In genomic region chr5:132525299-132525724, GRCh38 we compare ENCODE assay signal across 10 cellular contexts. TPM values are rescaled to one million over a fixed set of nuclear protein-coding genes. Genes with fewer than 3 reads are reported as not detected.
A peak's percentile ranks its signal among the peaks of the same experiment; 100 is the strongest.
DNase-seq lines count a peak whose midpoint lies in the region; ATAC-seq and TF ChIP-seq lines count a peak whose summit lies in the region.
"Had no signal": no experiment of that assay in that cellular context is flagged by ENCODE, and none has a peak within 500 bp of the region (broad histone marks: within the 10 kb centered on the region; RNA-seq: fewer than 3 reads in every experiment).

No MANE protein-coding gene starts in this region.

- no peak for DNase-seq in activated B cell treated with CpG ODN at 0.5 μM for 24 hours
- no peak for DNase-seq in islet precursor cell
- DNase-seq in HuH-7.5 (ENCODE audit: low spot score) = no peak
- no peak for DNase-seq in SW 1271 (lab: John Stamatoyannopoulos, UW)
- no peak for DNase-seq in NCI-H1092 treated with DMSO at 0.1 percent for 48 hours (lab: John Stamatoyannopoulos, UW)

- H3K4me1 Mint-ChIP-seq in activated B cell treated with CpG ODN at 0.5 μM for 24 hours = peaks cover 59% of the 10 kb centered on the region

- CTCF ChIA-PET in activated B cell treated with CpG ODN at 0.5 μM for 24 hours (lab: Charles Lee) = interaction anchor here (1.2 to 2.6 kb wide), 3 partner anchors 24 to 295 kb away, joined by 3 to 23 read pairs (median 10); no protein-coding TSS in a partner anchor

- no peaks in the 10 kb centered on the region for H3K27me3 Mint-ChIP-seq in activated B cell treated with CpG ODN at 0.5 μM for 24 hours

- TF ChIP-seq CTCF in activated B cell treated with CpG ODN at 0.5 μM for 24 hours (IDR thresholded peaks at IDR 0.05) = no peak

- intact Hi-C loops in activated B cell treated with CpG ODN at 0.5 μM for 24 hours (cut with micrococcal nuclease) = loop anchor here (5.0 kb wide), 2 partner anchors 62 to 212 kb away; partner anchors contain the start of gene KIF3A

- H3K36me3 Mint-ChIP-seq in activated B cell treated with CpG ODN at 0.5 μM for 24 hours (ENCODE audit: low read depth) = no peaks in the 10 kb centered on the region

- peak; percentile 70 for ATAC-seq in GM18519 (IDR thresholded peaks at IDR 0.05; ENCODE audit: low FRiP score, unreplicated experiment)
- ATAC-seq in GM21360 (IDR thresholded peaks at IDR 0.05; ENCODE audit: unreplicated experiment) = peak; percentile 64
- ATAC-seq in HG03108 (IDR thresholded peaks at IDR 0.05; ENCODE audit: unreplicated experiment) = peak; percentile 54
- peak; percentile 69 for ATAC-seq in activated B cell treated with CpG ODN at 0.5 μM for 24 hours (ENCODE audit: low read depth)

- POLR2A ChIA-PET in activated B cell treated with CpG ODN at 0.5 μM for 24 hours (lab: Charles Lee) = interaction anchor here (2.3 to 2.9 kb wide), 2 partner anchors 31 to 35 kb away, joined by 10 to 15 read pairs; partner anchors contain the start of genes IRF1 and RAD50

- peak overlapping the region; percentile 64 for H3K4me3 Mint-ChIP-seq in activated B cell treated with CpG ODN at 0.5 μM for 24 hours

- peaks cover 5% of the 10 kb centered on the region for H3K9me3 Mint-ChIP-seq in activated B cell treated with CpG ODN at 0.5 μM for 24 hours

- H3K27ac Mint-ChIP-seq in activated B cell treated with CpG ODN at 0.5 μM for 24 hours = peak overlapping the region; percentile 73

RNA-seq across cellular contexts. Expression of gene IL5, which starts 18.0 kb away (rescaled TPM):
- not detected in 2 replicates for total RNA-seq in activated B cell treated with CpG ODN at 0.5 μM for 24 hours
- total RNA-seq: fibroblast of lung, SK-MEL-5 had no signal

RNA-seq across cellular contexts. Expression of gene RAD50, which starts 31.5 kb away (rescaled TPM):
- 42.5 and 42.6 TPM in 2 replicates for total RNA-seq in activated B cell treated with CpG ODN at 0.5 μM for 24 hours

RNA-seq across cellular contexts. Expression of gene IRF1, which starts 34.7 kb away (rescaled TPM):
- total RNA-seq in activated B cell treated with CpG ODN at 0.5 μM for 24 hours = 126 and 134 TPM in 2 replicates
